ENCODE assay signal across 9 cellular contexts in genomic region chr14:22882529-22883190, GRCh38. TPM values are rescaled to one million over a fixed set of nuclear protein-coding genes. Genes with fewer than 3 reads are reported as not detected.
DNase-seq lines count a peak whose midpoint lies in the region; ATAC-seq and TF ChIP-seq lines count a peak whose summit lies in the region.
"Had no signal": no experiment of that assay in that cellular context is flagged by ENCODE, and none has a peak within 500 bp of the region (broad histone marks: within the 10 kb centered on the region; RNA-seq: fewer than 3 reads in every experiment).

No MANE protein-coding gene starts in this region.

- H3K36me3 ChIP-seq in colonic mucosa (peaks cover 2% of the 10 kb centered on the region), mucosa of stomach (ENCODE audit: control insufficient read depth, insufficient read depth, low read length) (peaks cover 18% of the 10 kb centered on the region)

- no peak overlapping the region for H3K9ac ChIP-seq in colonic mucosa (ENCODE audit: low read depth in 2 of 2, low read length in 2 of 2)
- peak overlapping the region; percentile 3 for H3K9ac ChIP-seq in mucosa of stomach (ENCODE audit: low read length)

- H3K27me3 ChIP-seq in colonic mucosa (no peaks in the 10 kb centered on the region), mucosa of stomach (ENCODE audit: control insufficient read depth, insufficient read depth, low read length) (no peaks in the 10 kb centered on the region)

- H3K9me3 ChIP-seq in colonic mucosa (no peaks in the 10 kb centered on the region), mucosa of stomach (ENCODE audit: control insufficient read depth, low read length) (no peaks in the 10 kb centered on the region)

- ATAC-seq in HG03460 (IDR thresholded peaks at IDR 0.05; ENCODE audit: unreplicated experiment) (no peak), sciatic nerve (no peak)

- no peak for TF ChIP-seq CTCF in colonic mucosa (IDR thresholded peaks at IDR 0.05)

- H3K27ac ChIP-seq in colonic mucosa: no peak overlapping the region

- DNase-seq in NCI-H82 (lab: John Stamatoyannopoulos, UW): peak; percentile 72
- DNase-seq in NCI-H82 treated with DMSO at 0.1 percent for 48 hours (lab: John Stamatoyannopoulos, UW; ENCODE audit: unreplicated experiment): no peak
- peak; percentile 70 for DNase-seq in NCI-H774 (lab: John Stamatoyannopoulos, UW)
- DNase-seq in colonic mucosa: peak; percentile 51
- DNase-seq in LoVo (ENCODE audit: low spot score): no peak
- DNase-seq in sciatic nerve (ENCODE audit: low spot score): no peak
- DNase-seq: left cardiac atrium had no signal

- intact Hi-C loops in colonic mucosa (cut with DNase I) (no loop called here), sciatic nerve (cut with DNase I) (no loop called here)

- H3K4me1 ChIP-seq in colonic mucosa (no peaks in the 10 kb centered on the region), mucosa of stomach (ENCODE audit: control insufficient read depth, insufficient read depth, low read length) (peaks cover 30% of the 10 kb centered on the region)

- H3K4me3 ChIP-seq in colonic mucosa (no peak overlapping the region), mucosa of stomach (ENCODE audit: low read length) (no peak overlapping the region)

RNA-seq across cellular contexts. Expression of gene REM2, which starts 0.4 kb away (rescaled TPM):
- total RNA-seq in colonic mucosa (under 1 TPM; 0.24 to 0.30 TPM), sciatic nerve (0.62 TPM)

RNA-seq across cellular contexts. Expression of gene LRP10, which starts 11.1 kb away (rescaled TPM):
- 100 to 1,000 TPM; 204 to 222 TPM for total RNA-seq in colonic mucosa
- total RNA-seq in sciatic nerve: 106 TPM

RNA-seq across cellular contexts. Expression of gene RBM23, which starts 36.3 kb away (rescaled TPM):
- total RNA-seq in colonic mucosa: 10 to 100 TPM; 66.8 to 67.7 TPM
- 87.3 TPM for total RNA-seq in sciatic nerve

RNA-seq across cellular contexts. Expression of gene MMP14, which starts 46.3 kb away (rescaled TPM):
- total RNA-seq in colonic mucosa (10 to 100 TPM; 59.1 to 82.8 TPM), sciatic nerve (138 TPM)

RNA-seq across cellular contexts. Expression of gene PRMT5, which starts 46.5 kb away (rescaled TPM):
- total RNA-seq in colonic mucosa (10 to 100 TPM; 39.3 to 86.4 TPM), sciatic nerve (44.6 TPM)

Comparison
In these comparisons a context has a peak if more than half of its experiments do, and no peak if none do; other contexts are left out.
1. DNase-seq: peak in NCI-H82 (single experiment), NCI-H774 (single experiment) and colonic mucosa (single experiment); none in NCI-H82 treated with DMSO at 0.1 percent for 48 hours (single experiment), LoVo (single experiment) and sciatic nerve (single experiment).